Comparison of ENCODE assay signal across 11 cellular contexts in genomic region chr19:35206379-35206778, GRCh38. TPM values are rescaled to one million over a fixed set of nuclear protein-coding genes. Genes with fewer than 3 reads are reported as not detected.
DNase-seq lines count a peak whose midpoint lies in the region; ATAC-seq and TF ChIP-seq lines count a peak whose summit lies in the region.
"Had no signal": no experiment of that assay in that cellular context is flagged by ENCODE, and none has a peak within 500 bp of the region (broad histone marks: within the 10 kb centered on the region; RNA-seq: fewer than 3 reads in every experiment).

No MANE protein-coding gene starts in this region.

- H3K79me2 ChIP-seq in Loucy (ENCODE audit: insufficient read depth, low read length) = no peaks in the 10 kb centered on the region

- H3K36me3 Mint-ChIP-seq in activated T-cell treated with anti-CD3 and anti-CD28 coated beads, Interleukin-2, amount 50 U/mL, for 4 hours (ENCODE audit: insufficient read depth) = no peaks in the 10 kb centered on the region
- H3K36me3 Mint-ChIP-seq in naive B cell = no peaks in the 10 kb centered on the region

- H3K27me3 ChIP-seq in Loucy (ENCODE audit: insufficient read depth, low read length, poor library complexity, severe bottlenecking) = no peaks in the 10 kb centered on the region

- peaks cover 84% of the 10 kb centered on the region for H3K4me1 Mint-ChIP-seq in activated T-cell treated with anti-CD3 and anti-CD28 coated beads, Interleukin-2, amount 50 U/mL, for 4 hours (ENCODE audit: low read depth)
- peaks cover 45 to 88% (median 58%) of the 10 kb centered on the region in 3 donors for H3K4me1 Mint-ChIP-seq in naive B cell

- peaks cover 7% of the 10 kb centered on the region; the same call in 1 of the 2 replicates for H3F3A ChIP-seq in Loucy (ENCODE audit: low read depth)

- H3K9me3 ChIP-seq in Loucy (ENCODE audit: insufficient read depth, low read depth, low read length) = no peaks in the 10 kb centered on the region
- H3K9me3 ChIP-seq: gastroesophageal sphincter had no signal

- peak overlapping the region; percentile 38 for H3K4me2 ChIP-seq in Loucy (ENCODE audit: low read depth, low read length, poor library complexity, severe bottlenecking)

- peak; percentile 64 for DNase-seq in GM12864 (ENCODE audit: low read depth)
- peak; percentile 39 for DNase-seq in activated T-cell treated with anti-CD3 and anti-CD28 coated beads, Interleukin-2, amount 50 U/mL, for 4 hours
- DNase-seq in naive B cell = peak; percentile 80
- no peak for DNase-seq in nucleus accumbens (lab: John Stamatoyannopoulos, UW)
- DNase-seq: NCI-H1092 treated with DMSO at 0.1 percent for 48 hours had no signal

- peak; percentile 42 to 68 for ATAC-seq in activated T-cell treated with anti-CD3 and anti-CD28 coated beads, Interleukin-2, amount 50 U/mL, for 4 hours
- ATAC-seq in naive B cell (ENCODE audit: low read depth in 2 of 2) = peak; percentile 56 to 61
- ATAC-seq in GM21786 (IDR thresholded peaks at IDR 0.05; ENCODE audit: unreplicated experiment) = no peak
- ATAC-seq in GM19455 (IDR thresholded peaks at IDR 0.05; ENCODE audit: unreplicated experiment) = no peak
- no peak for ATAC-seq in HG03045 (IDR thresholded peaks at IDR 0.05; ENCODE audit: unreplicated experiment)
- ATAC-seq: gastroesophageal sphincter had no signal

- H3K9me2 ChIP-seq in Loucy (replicated peaks; ENCODE audit: low read depth, low read length) = no peaks in the 10 kb centered on the region

- TF ChIP-seq CTCF in GM12864 (IDR thresholded peaks at IDR 0.05; ENCODE audit: low read depth, low read length, missing control alignments) (no peak), Loucy (conservative IDR thresholded peaks at IDR 0.05; ENCODE audit: low read length) (no peak)

- peaks cover 27% of the 10 kb centered on the region for H3K4me1 ChIP-seq in Loucy (ENCODE audit: insufficient read depth, low read length, poor library complexity, severe bottlenecking)
- H3K4me1 ChIP-seq: gastroesophageal sphincter had no signal

- no peaks in the 10 kb centered on the region for H4K20me1 ChIP-seq in Loucy (ENCODE audit: insufficient read depth, low read length, poor library complexity, severe bottlenecking)

- H3K36me3 ChIP-seq in Loucy (ENCODE audit: insufficient read depth, low read length) = no peaks in the 10 kb centered on the region
- H3K36me3 ChIP-seq: gastroesophageal sphincter had no signal

- no peaks in the 10 kb centered on the region for H3K9me3 Mint-ChIP-seq in activated T-cell treated with anti-CD3 and anti-CD28 coated beads, Interleukin-2, amount 50 U/mL, for 4 hours
- H3K9me3 Mint-ChIP-seq in naive B cell = peaks cover 0 to 7% (median 4%) of the 10 kb centered on the region in 7 donors

- H3K27ac Mint-ChIP-seq in naive B cell = peak overlapping the region; percentile 99 to 100 (median 100)

- H2AFZ ChIP-seq in Loucy (ENCODE audit: low read length) = no peak overlapping the region

- peak overlapping the region; percentile 26 for H3K4me3 Mint-ChIP-seq in activated T-cell treated with anti-CD3 and anti-CD28 coated beads, Interleukin-2, amount 50 U/mL, for 4 hours
- peak overlapping the region; percentile 62 to 92 (median 83) for H3K4me3 Mint-ChIP-seq in naive B cell

- H3K4me3 ChIP-seq in GM12864 (ENCODE audit: low read depth, low read length) (no peak overlapping the region), Loucy (ENCODE audit: low read length, poor library complexity, severe bottlenecking) (no peak overlapping the region)
- H3K4me3 ChIP-seq: gastroesophageal sphincter had no signal

- no peak overlapping the region for H3K9ac ChIP-seq in Loucy (ENCODE audit: low read depth, low read length, poor library complexity, severe bottlenecking)

- H3K27me3 Mint-ChIP-seq in activated T-cell treated with anti-CD3 and anti-CD28 coated beads, Interleukin-2, amount 50 U/mL, for 4 hours (ENCODE audit: low read depth) = no peaks in the 10 kb centered on the region
- H3K27me3 Mint-ChIP-seq in naive B cell = no peaks in the 10 kb centered on the region

RNA-seq across cellular contexts. Expression of gene FAM187B, which starts 22.2 kb away (rescaled TPM):
- total RNA-seq in activated T-cell treated with anti-CD3 and anti-CD28 coated beads, Interleukin-2, amount 50 U/mL, for 4 hours = not detected
- not detected for polyA plus RNA-seq in naive B cell (ENCODE audit: low read depth in 6 of 6)
- total RNA-seq: gastroesophageal sphincter; T-helper 1 cell treated with Interleukin-12 subunit alpha and Interleukin-12 subunit beta and Interleukin-4 antibody, amounts not matched to agents 30 ng/mL and 1 ng/mL, for 36 hours had no signal

RNA-seq across cellular contexts. Expression of gene LSR, which starts 42.4 kb away (rescaled TPM):
- 10 to 100 TPM; 14.0 to 18.7 (median 17.1) TPM for total RNA-seq in activated T-cell treated with anti-CD3 and anti-CD28 coated beads, Interleukin-2, amount 50 U/mL, for 4 hours
- polyA plus RNA-seq in naive B cell (ENCODE audit: low read depth in 6 of 6) = 10 to 100 TPM; 11.7 to 46.3 (median 34.8) TPM

RNA-seq across cellular contexts. Expression of gene FXYD5, which starts 51.8 kb away (rescaled TPM):
- total RNA-seq in activated T-cell treated with anti-CD3 and anti-CD28 coated beads, Interleukin-2, amount 50 U/mL, for 4 hours = 100 to 1,000 TPM; 363 to 466 (median 421) TPM
- 100 to 1,000 TPM; 290 to 440 (median 351) TPM for polyA plus RNA-seq in naive B cell (ENCODE audit: low read depth in 6 of 6)

Comparison
In these comparisons a context has a peak if more than half of its experiments do, and no peak if none do; other contexts are left out.
1. DNase-seq: peak in GM12864 (single experiment), activated T-cell treated with anti-CD3 and anti-CD28 coated beads, Interleukin-2, amount 50 U/mL, for 4 hours (single experiment) and naive B cell (single experiment); none in nucleus accumbens (0 of 56).
2. ATAC-seq: peak in activated T-cell treated with anti-CD3 and anti-CD28 coated beads, Interleukin-2, amount 50 U/mL, for 4 hours (2 of 2) and naive B cell (2 of 2); none in GM21786 (single experiment), GM19455 (single experiment) and HG03045 (single experiment).